ENCODE assay signal across 1 cellular context in genomic region chr16:2531696-2532493, GRCh38.
TF ChIP-seq lines count a peak whose summit lies in the region.

No MANE protein-coding gene starts in this region.

TF ChIP-seq in K562, 482 proteins besides CTCF, POLR2A, EP300 and RAD21 (continued from another document):
- TF ChIP-seq TAF1 (IDR thresholded peaks at IDR 0.05; ENCODE audit: control insufficient read depth, extremely low read depth, insufficient read depth, low read length, severe bottlenecking) (peak; percentile 47), SUPT5H (IDR thresholded peaks at IDR 0.05) (peak; percentile 52), GTF2E2 (tag; IDR thresholded peaks at IDR 0.05) (no peak), POLR2AphosphoS2 (IDR thresholded peaks at IDR 0.05; ENCODE audit: low read length) (peak; percentile 98), EHMT2 (IDR thresholded peaks at IDR 0.05) (no peak), PHB (CRISPR knock-in tag; IDR thresholded peaks at IDR 0.05) (0 out of 2 replicates have a peak, but pooled peaks have one; percentile 12), MYNN (IDR thresholded peaks at IDR 0.05) (peak; percentile 25; the same call in 1 of the 2 replicates), MYNN (CRISPR knock-in tag; IDR thresholded peaks at IDR 0.05) (no peak), ZNF583 (CRISPR knock-in tag; IDR thresholded peaks at IDR 0.05) (no peak), POLR2G (IDR thresholded peaks at IDR 0.05; ENCODE audit: low read depth, low read length) (peak; percentile 81), SMARCB1 (IDR thresholded peaks at IDR 0.05; ENCODE audit: insufficient read length, low read depth) (no peak)
- TF ChIP-seq, protein P1, sequence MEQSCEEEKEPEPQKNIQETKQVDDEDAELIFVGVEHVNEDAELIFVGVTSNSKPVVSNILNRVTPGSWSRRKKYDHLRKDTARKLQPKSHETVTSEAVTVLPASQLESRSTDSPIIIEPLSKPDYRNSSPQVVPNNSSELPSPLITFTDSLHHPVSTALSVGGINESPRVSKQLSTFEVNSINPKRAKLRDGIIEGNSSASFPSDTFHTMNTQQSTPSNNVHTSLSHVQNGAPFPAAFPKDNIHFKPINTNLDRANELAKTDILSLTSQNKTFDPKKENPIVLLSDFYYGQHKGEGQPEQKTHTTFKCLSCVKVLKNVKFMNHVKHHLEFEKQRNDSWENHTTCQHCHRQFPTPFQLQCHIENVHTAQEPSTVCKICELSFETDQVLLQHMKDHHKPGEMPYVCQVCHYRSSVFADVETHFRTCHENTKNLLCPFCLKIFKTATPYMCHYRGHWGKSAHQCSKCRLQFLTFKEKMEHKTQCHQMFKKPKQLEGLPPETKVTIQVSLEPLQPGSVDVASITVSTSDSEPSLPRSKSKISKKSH (CRISPR knock-in tag; IDR thresholded peaks at IDR 0.05): no peak
- TF ChIP-seq, protein P2, sequence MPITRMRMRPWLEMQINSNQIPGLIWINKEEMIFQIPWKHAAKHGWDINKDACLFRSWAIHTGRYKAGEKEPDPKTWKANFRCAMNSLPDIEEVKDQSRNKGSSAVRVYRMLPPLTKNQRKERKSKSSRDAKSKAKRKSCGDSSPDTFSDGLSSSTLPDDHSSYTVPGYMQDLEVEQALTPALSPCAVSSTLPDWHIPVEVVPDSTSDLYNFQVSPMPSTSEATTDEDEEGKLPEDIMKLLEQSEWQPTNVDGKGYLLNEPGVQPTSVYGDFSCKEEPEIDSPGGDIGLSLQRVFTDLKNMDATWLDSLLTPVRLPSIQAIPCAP (CRISPR knock-in tag; IDR thresholded peaks at IDR 0.05; ENCODE audit: borderline replicate concordance): no peak
- TF ChIP-seq, protein P3, sequence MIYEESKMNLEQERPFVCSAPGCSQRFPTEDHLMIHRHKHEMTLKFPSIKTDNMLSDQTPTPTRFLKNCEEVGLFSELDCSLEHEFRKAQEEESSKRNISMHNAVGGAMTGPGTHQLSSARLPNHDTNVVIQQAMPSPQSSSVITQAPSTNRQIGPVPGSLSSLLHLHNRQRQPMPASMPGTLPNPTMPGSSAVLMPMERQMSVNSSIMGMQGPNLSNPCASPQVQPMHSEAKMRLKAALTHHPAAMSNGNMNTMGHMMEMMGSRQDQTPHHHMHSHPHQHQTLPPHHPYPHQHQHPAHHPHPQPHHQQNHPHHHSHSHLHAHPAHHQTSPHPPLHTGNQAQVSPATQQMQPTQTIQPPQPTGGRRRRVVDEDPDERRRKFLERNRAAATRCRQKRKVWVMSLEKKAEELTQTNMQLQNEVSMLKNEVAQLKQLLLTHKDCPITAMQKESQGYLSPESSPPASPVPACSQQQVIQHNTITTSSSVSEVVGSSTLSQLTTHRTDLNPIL (CRISPR knock-in tag; IDR thresholded peaks at IDR 0.05): 0 out of 2 replicates have a peak, but pooled peaks have one; percentile 25
